ENCODE assay signal across 21 cellular contexts in the genomic region with DNA sequence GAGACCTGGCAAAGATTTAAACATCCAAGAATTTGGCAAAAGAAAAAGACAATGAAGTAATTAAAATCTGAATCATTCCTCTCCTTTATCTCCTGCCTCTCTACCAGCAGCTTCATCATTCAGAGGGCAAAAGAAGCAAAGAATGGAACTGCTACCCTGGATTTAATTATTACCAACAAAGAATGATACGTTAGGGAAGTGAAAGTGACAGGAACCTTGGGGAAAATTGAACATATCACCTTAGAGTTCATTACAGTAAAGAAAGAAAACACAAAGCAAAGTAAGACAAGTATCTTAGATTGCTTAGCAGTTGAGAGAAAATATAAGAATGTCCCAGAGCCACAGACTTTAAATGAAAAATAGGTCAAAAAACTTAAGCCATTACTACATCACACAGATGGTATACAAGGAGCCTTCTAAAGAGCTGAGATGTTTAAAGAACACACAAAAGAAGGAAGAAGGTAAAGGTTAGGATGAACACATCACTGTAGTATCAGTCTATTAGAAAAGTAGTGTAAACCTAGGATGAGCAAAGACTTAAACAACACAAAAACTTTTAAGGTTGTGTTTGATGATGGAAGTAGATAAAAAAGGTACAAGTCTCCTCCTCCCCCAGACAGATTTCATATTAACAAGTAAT. TPM values are rescaled to one million over a fixed set of nuclear protein-coding genes. Genes with fewer than 3 reads are reported as not detected.
"Had no signal": no experiment of that assay in that cellular context is flagged by ENCODE, and none has a peak within 500 bp of the region (broad histone marks: within the 10 kb centered on the region; RNA-seq: fewer than 3 reads in every experiment).

No MANE protein-coding gene starts in this region.

- H3K9me3 Mint-ChIP-seq: stimulated activated naive CD8-positive, alpha-beta T cell treated with anti-CD3 and anti-CD28 coated beads, Interleukin-15, Interleukin-2, amounts not matched to agents 100 ng/mL and 50 ng/mL, for 24 hours had no signal

- H3K27ac Mint-ChIP-seq: nephron; stimulated activated effector memory CD8-positive, alpha-beta T cell treated with anti-CD3 and anti-CD28 coated beads, Interleukin-12 subunit alpha, Interleukin-12 subunit beta, amount 100 ng/mL, for 72 hours; stimulated activated naive CD8-positive, alpha-beta T cell treated with anti-CD3 and anti-CD28 coated beads, Interleukin-15, Interleukin-2, amounts not matched to agents 100 ng/mL and 50 ng/mL, for 24 hours had no signal

- FAIRE-seq: kidney had no signal

- ATAC-seq: foreskin keratinocyte; left cardiac atrium; lower lobe of right lung; psoas muscle; right lobe of liver; stimulated activated effector memory CD8-positive, alpha-beta T cell treated with anti-CD3 and anti-CD28 coated beads, Interleukin-12 subunit alpha, Interleukin-12 subunit beta, amount 100 ng/mL, for 72 hours had no signal

- H3K36me3 Mint-ChIP-seq: stimulated activated effector memory CD8-positive, alpha-beta T cell treated with anti-CD3 and anti-CD28 coated beads, Interleukin-12 subunit alpha, Interleukin-12 subunit beta, amount 100 ng/mL, for 72 hours had no signal

- DNase-seq: colonic mucosa; dermis blood vessel endothelial cell; erythroblast; foreskin keratinocyte; head of caudate nucleus; kidney; left cardiac atrium; left ventricle myocardium inferior; lower lobe of right lung; mesenchymal stem cell; midbrain; naive B cell; psoas muscle; retina; right lobe of liver; stimulated activated CD4-positive, alpha-beta T cell treated with anti-CD3 and anti-CD28 coated beads, Interleukin-4, amount 100 ng/mL, for 1 hour; stimulated activated CD8-positive, alpha-beta memory T cell treated with anti-CD3 and anti-CD28 coated beads, Interleukin-4, amount 100 ng/mL, for 48 hours; transverse colon had no signal

- H3K4me3 Mint-ChIP-seq: naive B cell; nephron; stimulated activated effector memory CD8-positive, alpha-beta T cell treated with anti-CD3 and anti-CD28 coated beads, Interleukin-12 subunit alpha, Interleukin-12 subunit beta, amount 100 ng/mL, for 72 hours; stimulated activated naive CD8-positive, alpha-beta T cell treated with anti-CD3 and anti-CD28 coated beads, Interleukin-15, Interleukin-2, amounts not matched to agents 100 ng/mL and 50 ng/mL, for 24 hours had no signal

- H3K4me1 Mint-ChIP-seq: nephron; stimulated activated effector memory CD8-positive, alpha-beta T cell treated with anti-CD3 and anti-CD28 coated beads, Interleukin-12 subunit alpha, Interleukin-12 subunit beta, amount 100 ng/mL, for 72 hours had no signal

RNA-seq across cellular contexts. Expression of gene CTNNA3, which starts 17.5 kb away (rescaled TPM):
- polyA plus RNA-seq: foreskin keratinocyte had no signal
